8 cellular contexts compared by ENCODE assay signal in genomic region chr14:64338616-64339316, GRCh38. TPM values are rescaled to one million over a fixed set of nuclear protein-coding genes. Genes with fewer than 3 reads are reported as not detected.
DNase-seq lines count a peak whose midpoint lies in the region; ATAC-seq, FAIRE-seq and TF ChIP-seq lines count a peak whose summit lies in the region.

No MANE protein-coding gene starts in this region.

- H3K36me3 ChIP-seq in HepG2 (replicated peaks in 1 of 2; ENCODE audit: control insufficient read depth in 1 of 2, insufficient read depth in 2 of 2, low read length in 2 of 2), result no peaks in the 10 kb centered on the region

- FAIRE-seq in HepG2 (lab: Jason Lieb, UNC), result peak; percentile 89

- peak overlapping the region; percentile 75 for H2AFZ ChIP-seq in HepG2 (ENCODE audit: low read length)

- no peak for TF ChIP-seq EP300 in HepG2 (IDR thresholded peaks at IDR 0.05; ENCODE audit: low read depth in 2 of 2, low read length in 2 of 2)
- TF ChIP-seq EP300 in HepG2 (CRISPR knock-in tag; IDR thresholded peaks at IDR 0.05; ENCODE audit: borderline replicate concordance), result no peak

- H4K20me1 ChIP-seq in HepG2 (ENCODE audit: insufficient read depth, low read length), result no peaks in the 10 kb centered on the region

- BruUV-seq in HepG2 (replicated peaks; lab: Mats Ljungman, UMichigan), result no TSS peak

- TF ChIP-seq RAD21 in HepG2 (CRISPR knock-in tag; IDR thresholded peaks at IDR 0.05), result no peak

- peaks cover 18% of the 10 kb centered on the region for H3K4me1 ChIP-seq in HepG2 (ENCODE audit: insufficient read depth, low read length)

- H3K9me3 ChIP-seq in HepG2 (ENCODE audit: low read length), result no peaks in the 10 kb centered on the region

- TF ChIP-seq POLR2A in HepG2 (IDR thresholded peaks at IDR 0.05; ENCODE audit: insufficient read depth in 1 of 2, low read depth in 2 of 2, low read length in 2 of 2), result peak; percentile 56 to 82

- peak; percentile 90 for ATAC-seq in GM19395 (IDR thresholded peaks at IDR 0.05; ENCODE audit: unreplicated experiment)
- ATAC-seq in HG03558 (IDR thresholded peaks at IDR 0.05; ENCODE audit: extremely low read depth, unreplicated experiment), result peak; percentile 74
- peak; percentile 92 for ATAC-seq in HepG2

- peaks cover 0 to 2% of the 10 kb centered on the region in 2 donors for H3K36me3 Mint-ChIP-seq in CD14-positive monocyte

- in situ Hi-C loops in HepG2 (cut with HindIII; ENCODE audit: extremely low pct_ligation_motif_present, low pct_unique_long_range_greater_than_20kb), result no loop called here

- TF ChIP-seq CTCF in CD14-positive monocyte (IDR thresholded peaks at IDR 0.05) (no peak), HepG2 (CRISPR knock-in tag; IDR thresholded peaks at IDR 0.05) (no peak)

- DNase-seq in CD14-positive monocyte (ENCODE audit: low spot score) (peak; percentile 62), NCI-H748 (lab: John Stamatoyannopoulos, UW; ENCODE audit: unreplicated experiment) (peak; percentile 100), dermis blood vessel endothelial cell (peak; percentile 99), HepG2 (ENCODE audit: low spot score) (peak; percentile 93)
- DNase-seq in activated CD4-positive, alpha-beta T cell treated with anti-CD3 and anti-CD28 coated beads, Interleukin-2, amount 50 U/mL, for 24 hours (ENCODE audit: low read depth in 1 of 2, low spot score in 1 of 2), result peak; percentile 79 to 91
- peak; percentile 77 to 81 for DNase-seq in stimulated activated CD4-positive, alpha-beta T cell treated with anti-CD3 and anti-CD28 coated beads, Interleukin-2, amount 100 ng/mL, for 48 hours

- H3K27me3 ChIP-seq in HepG2 (ENCODE audit: control insufficient read depth in 1 of 2, insufficient read depth in 2 of 2, low read length in 2 of 2), result no peaks in the 10 kb centered on the region

- POLR2A ChIA-PET in HepG2 (lab: Yijun Ruan, JAX), result interaction anchor here (0.8 to 1.9 kb wide), 3 partner anchors 11 to 166 kb away, joined by 4 to 16 read pairs (median 4); partner anchors contain the start of genes MTHFD1 and ZBTB1

- peaks cover 0 to 2% (median 0%) of the 10 kb centered on the region in 3 donors for H3K27me3 Mint-ChIP-seq in CD14-positive monocyte (ENCODE audit: low read depth in 3 of 3)

- peak overlapping the region; percentile 95 for H3K4me3 Mint-ChIP-seq in CD14-positive monocyte

- H3K9me3 Mint-ChIP-seq in CD14-positive monocyte, result peaks cover 7 to 20% (median 17%) of the 10 kb centered on the region in 7 donors

- intact Hi-C loops in CD14-positive monocyte (cut with micrococcal nuclease) (no loop called here), HepG2 (cut with micrococcal nuclease; ENCODE audit: unreplicated experiment) (no loop called here)

- WGBS in HepG2 (ENCODE audit: low lambda C conversion rate), result 1% methylated on average over 33 of the region's 49 CpGs

- H3K4me3 ChIP-seq in HepG2 (replicated peaks in 1 of 3; ENCODE audit: insufficient read depth in 1 of 3, low read depth in 2 of 3, low read length in 3 of 3), result peak overlapping the region; percentile 44 to 87 (median 61); a peak in 5 of 6 replicates

- H3K79me2 ChIP-seq in HepG2 (ENCODE audit: insufficient read depth, low read length), result no peaks in the 10 kb centered on the region

- CTCF ChIA-PET in HepG2 (lab: Yijun Ruan, JAX; ENCODE audit: low intra/inter-chr PET ratio, low total read pairs), result no interaction called here

- peak overlapping the region; percentile 15 to 83 (median 75) for H3K27ac Mint-ChIP-seq in CD14-positive monocyte

- peak overlapping the region; percentile 81 for H3K4me2 ChIP-seq in HepG2 (ENCODE audit: low read depth, low read length)

- H3K9ac ChIP-seq in HepG2 (ENCODE audit: insufficient read depth, low read depth, low read length), result peak overlapping the region; percentile 63

- peak overlapping the region; percentile 57 for H3K27ac ChIP-seq in HepG2 (ENCODE audit: extremely low read length, insufficient read depth, low read length)

- peaks cover 19% of the 10 kb centered on the region for H3K4me1 Mint-ChIP-seq in CD14-positive monocyte

TF ChIP-seq in HepG2, 621 proteins besides CTCF, POLR2A, EP300 and RAD21 (continues in another document):
- TF ChIP-seq MYC (CRISPR knock-in tag; IDR thresholded peaks at IDR 0.05; ENCODE audit: borderline replicate concordance) (peak; percentile 52; the same call in 1 of the 2 replicates), TFE3 (CRISPR knock-in tag; IDR thresholded peaks at IDR 0.05) (peak; percentile 35; the same call in 1 of the 2 replicates)
- TF ChIP-seq, protein P1, sequence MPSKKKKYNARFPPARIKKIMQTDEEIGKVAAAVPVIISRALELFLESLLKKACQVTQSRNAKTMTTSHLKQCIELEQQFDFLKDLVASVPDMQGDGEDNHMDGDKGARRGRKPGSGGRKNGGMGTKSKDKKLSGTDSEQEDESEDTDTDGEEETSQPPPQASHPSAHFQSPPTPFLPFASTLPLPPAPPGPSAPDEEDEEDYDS (CRISPR knock-in tag; IDR thresholded peaks at IDR 0.05), result peak; percentile 85

RNA-seq across cellular contexts. Expression of gene ESR2, which starts 44.6 kb away (rescaled TPM):
- polyA plus RNA-seq in CD14-positive monocyte (not detected), HepG2 (2011; rRNA removed) (0.01 TPM in 1 of 2 replicates, not detected in the other)
- total RNA-seq in dermis blood vessel endothelial cell (0.34 and 0.56 TPM in 2 replicates), HepG2 (2016; rRNA removed; fragmentation: Illumina TruSeq; extraction: Trizol) (0.04 TPM in 1 of 2 replicates, not detected in the other)
- not detected in 2 replicates for total RNA-seq in HepG2 (2016; cell fraction: cytosol; rRNA removed; fragmentation: Illumina TruSeq; extraction: Trizol; ENCODE audit: low read depth)
- total RNA-seq in HepG2 (2016; cell fraction: insoluble cytoplasmic fraction; rRNA removed; fragmentation: Illumina TruSeq; extraction: Trizol), result not detected in 2 replicates
- total RNA-seq in HepG2 (2016; cell fraction: membrane; rRNA removed; fragmentation: Illumina TruSeq; extraction: Trizol), result not detected in 2 replicates
- total RNA-seq in HepG2 (2016; cell fraction: nucleus; rRNA removed; fragmentation: Illumina TruSeq; extraction: Trizol), result not detected in 2 replicates
- polyA plus RNA-seq in HepG2 (2011; cell fraction: cytosol; rRNA removed), result not detected in 2 replicates
- polyA plus RNA-seq in HepG2 (2011; cell fraction: nucleus; rRNA removed), result 0.03 TPM in 1 of 2 replicates, not detected in the other
- 0.07 and 0.16 TPM in 2 replicates for polyA plus RNA-seq in HepG2 (2012)
- polyA plus RNA-seq in HepG2 (2016; cell fraction: cytosol; fragmentation: Illumina TruSeq; extraction: Trizol; ENCODE audit: low read depth), result not detected in 2 replicates
- not detected in 2 replicates for polyA plus RNA-seq in HepG2 (2016; cell fraction: insoluble cytoplasmic fraction; fragmentation: Illumina TruSeq; extraction: Trizol; ENCODE audit: low read depth)
- not detected in 2 replicates for polyA plus RNA-seq in HepG2 (2016; cell fraction: membrane; fragmentation: Illumina TruSeq; extraction: Trizol; ENCODE audit: low read depth)
- polyA plus RNA-seq in HepG2 (2016; cell fraction: nucleus; fragmentation: Illumina TruSeq; extraction: Trizol; ENCODE audit: insufficient read depth, low read depth), result not detected in 2 replicates
- polyA minus RNA-seq in HepG2 (2011; rRNA and poly(A)+ RNA removed; ENCODE audit: low replicate concordance), result 0.35 TPM in 1 of 2 replicates, not detected in the other
- polyA minus RNA-seq in HepG2 (2011; cell fraction: cytosol; rRNA and poly(A)+ RNA removed), result not detected in 2 replicates
- not detected in 2 replicates for polyA minus RNA-seq in HepG2 (2011; cell fraction: nucleus; rRNA and poly(A)+ RNA removed)

RNA-seq across cellular contexts. Expression of gene MTHFD1, which starts 49.4 kb away (rescaled TPM):
- 10 to 100 TPM; 14.3 to 21.3 TPM for polyA plus RNA-seq in CD14-positive monocyte
- total RNA-seq in dermis blood vessel endothelial cell, result 39.8 and 112 TPM in 2 replicates
- 106 and 186 TPM in 2 replicates for total RNA-seq in HepG2 (2016; rRNA removed; fragmentation: Illumina TruSeq; extraction: Trizol)
- total RNA-seq in HepG2 (2016; cell fraction: cytosol; rRNA removed; fragmentation: Illumina TruSeq; extraction: Trizol; ENCODE audit: low read depth), result 27.7 and 41.1 TPM in 2 replicates
- 106 and 176 TPM in 2 replicates for total RNA-seq in HepG2 (2016; cell fraction: insoluble cytoplasmic fraction; rRNA removed; fragmentation: Illumina TruSeq; extraction: Trizol)
- 37.7 and 38.9 TPM in 2 replicates for total RNA-seq in HepG2 (2016; cell fraction: membrane; rRNA removed; fragmentation: Illumina TruSeq; extraction: Trizol)
- 117 and 125 TPM in 2 replicates for total RNA-seq in HepG2 (2016; cell fraction: nucleus; rRNA removed; fragmentation: Illumina TruSeq; extraction: Trizol)
- polyA plus RNA-seq in HepG2 (2011; rRNA removed), result 31.0 and 33.6 TPM in 2 replicates
- polyA plus RNA-seq in HepG2 (2011; cell fraction: cytosol; rRNA removed), result 24.6 and 25.3 TPM in 2 replicates
- 36.7 and 38.0 TPM in 2 replicates for polyA plus RNA-seq in HepG2 (2011; cell fraction: nucleus; rRNA removed)
- 65.7 and 92.6 TPM in 2 replicates for polyA plus RNA-seq in HepG2 (2012)
- 15.0 and 19.1 TPM in 2 replicates for polyA plus RNA-seq in HepG2 (2016; cell fraction: cytosol; fragmentation: Illumina TruSeq; extraction: Trizol; ENCODE audit: low read depth)
- polyA plus RNA-seq in HepG2 (2016; cell fraction: insoluble cytoplasmic fraction; fragmentation: Illumina TruSeq; extraction: Trizol; ENCODE audit: low read depth), result 175 and 178 TPM in 2 replicates
- 28.8 and 31.3 TPM in 2 replicates for polyA plus RNA-seq in HepG2 (2016; cell fraction: membrane; fragmentation: Illumina TruSeq; extraction: Trizol; ENCODE audit: low read depth)
- 154 and 168 TPM in 2 replicates for polyA plus RNA-seq in HepG2 (2016; cell fraction: nucleus; fragmentation: Illumina TruSeq; extraction: Trizol; ENCODE audit: insufficient read depth, low read depth)
- 55.0 and 195 TPM in 2 replicates for polyA minus RNA-seq in HepG2 (2011; rRNA and poly(A)+ RNA removed; ENCODE audit: low replicate concordance)
- 51.5 and 63.7 TPM in 2 replicates for polyA minus RNA-seq in HepG2 (2011; cell fraction: cytosol; rRNA and poly(A)+ RNA removed)
- 76.7 and 120 TPM in 2 replicates for polyA minus RNA-seq in HepG2 (2011; cell fraction: nucleus; rRNA and poly(A)+ RNA removed)

Comparison
In these comparisons a context has a peak if more than half of its experiments do, and no peak if none do; other contexts are left out.
1. Peak in every context shown above with its lines: DNase-seq, ATAC-seq, H3K4me3 ChIP-seq and H3K27ac ChIP-seq.